Comparison of ENCODE assay signal across 23 cellular contexts in the genomic region with DNA sequence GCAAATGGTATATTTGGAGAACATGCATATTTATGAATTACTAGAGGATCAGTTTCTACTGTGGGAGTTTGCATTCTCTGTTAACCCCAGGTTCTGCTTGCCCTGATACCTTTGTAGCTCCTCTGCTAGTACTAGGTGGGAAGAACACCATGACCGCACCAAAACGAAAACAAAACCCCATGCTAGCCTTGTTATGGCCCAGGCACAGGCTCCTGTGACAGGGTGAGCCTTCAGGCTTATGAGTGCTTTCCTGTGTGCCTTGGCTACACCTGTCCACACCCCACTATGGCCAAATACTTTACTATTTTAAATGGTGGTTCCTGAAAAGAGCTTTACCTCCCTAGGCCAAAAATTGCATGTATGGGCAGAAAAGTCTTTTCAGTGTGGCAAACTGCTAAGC.
"Had no signal": no experiment of that assay in that cellular context is flagged by ENCODE, and none has a peak within 500 bp of the region (broad histone marks: within the 10 kb centered on the region; RNA-seq: fewer than 3 reads in every experiment).

No MANE protein-coding gene starts in this region.

- ATAC-seq: activated naive CD8-positive, alpha-beta T cell treated with anti-CD3 and anti-CD28 coated beads, Interleukin-2, amount 50 U/mL, for 24 hours; activated T-helper 17 cell treated with anti-CD3 and anti-CD28 coated beads, Interleukin-2, amount 50 U/mL, for 72 hours; effector memory CD8-positive, alpha-beta T cell; naive thymus-derived CD4-positive, alpha-beta T cell; right lobe of liver; stimulated activated effector memory CD8-positive, alpha-beta T cell treated with anti-CD3 and anti-CD28 coated beads, Interleukin-12 subunit alpha, Interleukin-12 subunit beta, amount 100 ng/mL, for 72 hours had no signal

- DNase-seq: activated CD4-positive, alpha-beta memory T cell treated with anti-CD3 and anti-CD28 coated beads, Interleukin-2, amount 10 ng/mL, durations not matched to agents 7 days and 5 days; activated CD4-positive, alpha-beta T cell treated with anti-CD3 and anti-CD28 coated beads, Interleukin-2, amount 10 ng/mL, durations not matched to agents 7 days and 5 days; activated CD4-positive, CD25-positive, alpha-beta regulatory T cell treated with anti-CD3 and anti-CD28 coated beads, Interleukin-2, amount 50 U/mL, for 72 hours; activated CD8-positive, alpha-beta memory T cell treated with anti-CD3 and anti-CD28 coated beads, Interleukin-2, amount 50 U/mL, for 48 hours; activated gamma-delta T cell treated with Interleukin-2 at 50 U/mL for 16 hours; activated naive CD4-positive, alpha-beta T cell treated with anti-CD3 and anti-CD28 coated beads, Interleukin-2, amount 50 U/mL, for 16 hours; activated naive CD8-positive, alpha-beta T cell treated with anti-CD3 and anti-CD28 coated beads, Interleukin-2, amount 50 U/mL, for 24 hours; activated T-cell treated with anti-CD3 and anti-CD28 coated beads, Interleukin-2, amount 50 U/mL, for 24 hours; amygdala; caudate nucleus; cortex of kidney; effector memory CD8-positive, alpha-beta T cell; head of caudate nucleus; hypothalamus; naive thymus-derived CD4-positive, alpha-beta T cell; ovary; right lobe of liver; stimulated activated CD4-positive, alpha-beta T cell treated with anti-CD3 and anti-CD28 coated beads, Interleukin-12 subunit alpha, Interleukin-12 subunit beta, amount 100 ng/mL, for 4 hours; stimulated activated CD4-positive, alpha-beta T cell treated with anti-CD3 and anti-CD28 coated beads, Interleukin-4, amount 100 ng/mL, for 1 hour; trophoblast cell had no signal

- FAIRE-seq: urothelium cell line had no signal
